Comparison of ENCODE assay signal across 8 cellular contexts in genomic region chr6:31272431-31272830, GRCh38. TPM values are rescaled to one million over a fixed set of nuclear protein-coding genes. Genes with fewer than 3 reads are reported as not detected.
DNase-seq lines count a peak whose midpoint lies in the region; ATAC-seq and TF ChIP-seq lines count a peak whose summit lies in the region.

No MANE protein-coding gene starts in this region.

- H3K4me1 Mint-ChIP-seq in mesothelial cell of epicardium: peaks cover 6% of the 10 kb centered on the region

- no peaks in the 10 kb centered on the region for H3K9me3 Mint-ChIP-seq in mesothelial cell of epicardium

- H3K27me3 Mint-ChIP-seq in mesothelial cell of epicardium (ENCODE audit: low read depth): peaks cover 72% of the 10 kb centered on the region

- peak overlapping the region; percentile 74 for H3K4me3 Mint-ChIP-seq in mesothelial cell of epicardium

- DNase-seq in GM12864 (ENCODE audit: low read depth): no peak
- no peak for DNase-seq in LNCaP clone FGC (ENCODE audit: low read depth)
- peak; percentile 21 for DNase-seq in choroid plexus epithelial cell (ENCODE audit: low read depth)
- DNase-seq in mesothelial cell of epicardium (ENCODE audit: low spot score in 2 of 2, unreplicated experiment in 2 of 2): no peak
- DNase-seq in NCI-H1048 (lab: John Stamatoyannopoulos, UW): no peak
- no peak for DNase-seq in DMS153 treated with DMSO at 0.1 percent for 48 hours (lab: John Stamatoyannopoulos, UW; ENCODE audit: unreplicated experiment)

- H3K4me3 ChIP-seq in GM12864 (ENCODE audit: low read depth, low read length) (peak overlapping the region; percentile 97), LNCaP clone FGC (ENCODE audit: low read depth, low read length) (peak overlapping the region; percentile 81), choroid plexus epithelial cell (ENCODE audit: low read depth, low read length) (peak overlapping the region; percentile 71)

- peaks cover 8% of the 10 kb centered on the region for H3K36me3 Mint-ChIP-seq in mesothelial cell of epicardium

- ATAC-seq in GM18517 (IDR thresholded peaks at IDR 0.05; ENCODE audit: unreplicated experiment) (no peak), HG02623 (IDR thresholded peaks at IDR 0.05; ENCODE audit: unreplicated experiment) (no peak)

- peak overlapping the region; percentile 87 for H3K27ac Mint-ChIP-seq in mesothelial cell of epicardium

- TF ChIP-seq CTCF in GM12864 (IDR thresholded peaks at IDR 0.05; ENCODE audit: low read depth, low read length, missing control alignments) (no peak), LNCaP clone FGC (IDR thresholded peaks at IDR 0.05; ENCODE audit: control insufficient read depth, extremely low read depth, insufficient read depth) (no peak), choroid plexus epithelial cell (conservative IDR thresholded peaks at IDR 0.05; ENCODE audit: low read depth, low read length) (no peak), mesothelial cell of epicardium (IDR thresholded peaks at IDR 0.05; ENCODE audit: unreplicated experiment) (no peak)

RNA-seq across cellular contexts. Expression of gene HLA-C, which starts 0.5 kb away (rescaled TPM):
- total RNA-seq in mesothelial cell of epicardium: 121 to 132 TPM (median 125 TPM) in 3 replicates
